17 cellular contexts compared by ENCODE assay signal in the genomic region with DNA sequence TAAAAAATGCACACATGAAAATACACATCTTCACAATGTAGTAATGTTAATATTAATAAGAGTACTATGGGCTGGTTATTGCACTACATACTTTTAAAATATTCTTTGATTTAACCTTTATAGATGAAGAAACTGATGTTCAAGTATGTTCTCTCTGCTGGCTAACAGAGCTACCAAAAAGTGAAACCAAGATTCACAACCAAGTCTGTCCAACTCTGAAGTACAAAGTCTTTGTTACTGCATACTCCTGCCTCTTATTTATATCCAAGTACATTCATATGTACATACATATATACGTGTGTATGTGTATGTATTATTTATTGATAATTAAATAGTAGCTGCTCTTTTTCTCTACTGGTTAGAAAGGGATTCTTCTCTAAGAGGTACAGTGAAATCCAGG.
"Had no signal": no experiment of that assay in that cellular context is flagged by ENCODE, and none has a peak within 500 bp of the region (broad histone marks: within the 10 kb centered on the region; RNA-seq: fewer than 3 reads in every experiment).

No MANE protein-coding gene starts in this region.

- H3K36me3 Mint-ChIP-seq: natural killer cell treated with Interleukin-12 subunit alpha and Interleukin-12 subunit beta and Interleukin-15 and Interleukin-18, amount 100 ng/mL, for 72 hours had no signal

- H3K4me1 ChIP-seq: esophagus squamous epithelium, foreskin keratinocyte had no signal

- H2AFZ ChIP-seq: hepatocyte had no signal

- H3K27me3 ChIP-seq: esophagus squamous epithelium, foreskin keratinocyte, hepatocyte, stomach, transverse colon had no signal

- H3K4me3 ChIP-seq: esophagus squamous epithelium, hepatocyte, mucosa of descending colon, skin epidermis, stomach, thoracic aorta, transverse colon had no signal

- H3K79me2 ChIP-seq: hepatocyte had no signal

- H3K36me3 ChIP-seq: esophagus squamous epithelium, stomach, thoracic aorta, transverse colon had no signal

- DNase-seq: esophagus squamous epithelium; foreskin keratinocyte; head of caudate nucleus; kidney glomerular epithelial cell; mucosa of descending colon; posterior cingulate gyrus; stimulated activated CD4-positive, alpha-beta T cell treated with anti-CD3 and anti-CD28 coated beads, Interleukin-12 subunit alpha, Interleukin-12 subunit beta, amount 100 ng/mL, for 4 hours; stimulated activated naive CD4-positive, alpha-beta T cell; stomach; substantia nigra; transverse colon had no signal

- H3K27ac Mint-ChIP-seq: dendritic cell treated with granulocyte-macrophage colony-stimulating factor and Interleukin-4, amounts not matched to agents 40 ng/mL and 50 ng/mL, for 4 days; natural killer cell treated with Interleukin-12 subunit alpha and Interleukin-12 subunit beta and Interleukin-15 and Interleukin-18, amount 100 ng/mL, for 72 hours had no signal

- H3K27me3 Mint-ChIP-seq: dendritic cell treated with granulocyte-macrophage colony-stimulating factor and Interleukin-4, amounts not matched to agents 40 ng/mL and 50 ng/mL, for 4 days; natural killer cell treated with Interleukin-12 subunit alpha and Interleukin-12 subunit beta and Interleukin-15 and Interleukin-18, amount 100 ng/mL, for 72 hours had no signal

- H3K4me3 Mint-ChIP-seq: dendritic cell treated with granulocyte-macrophage colony-stimulating factor and Interleukin-4, amounts not matched to agents 40 ng/mL and 50 ng/mL, for 4 days; natural killer cell treated with Interleukin-12 subunit alpha and Interleukin-12 subunit beta and Interleukin-15 and Interleukin-18, amount 100 ng/mL, for 72 hours had no signal

- H3K9me3 ChIP-seq: esophagus squamous epithelium, mucosa of descending colon, stomach, thoracic aorta, transverse colon had no signal

- H3K9me3 Mint-ChIP-seq: dendritic cell treated with granulocyte-macrophage colony-stimulating factor and Interleukin-4, amounts not matched to agents 40 ng/mL and 50 ng/mL, for 4 days; natural killer cell treated with Interleukin-12 subunit alpha and Interleukin-12 subunit beta and Interleukin-15 and Interleukin-18, amount 100 ng/mL, for 72 hours had no signal

- H3K4me2 ChIP-seq: hepatocyte had no signal

- H3K27ac ChIP-seq: esophagus squamous epithelium, foreskin keratinocyte, hepatocyte, stomach, thoracic aorta had no signal

- ATAC-seq: foreskin keratinocyte; mucosa of descending colon; natural killer cell treated with Interleukin-12 subunit alpha and Interleukin-12 subunit beta and Interleukin-15 and Interleukin-18, amount 100 ng/mL, for 72 hours; sciatic nerve had no signal
